ENCODE assay signal across 31 cellular contexts in the genomic region with DNA sequence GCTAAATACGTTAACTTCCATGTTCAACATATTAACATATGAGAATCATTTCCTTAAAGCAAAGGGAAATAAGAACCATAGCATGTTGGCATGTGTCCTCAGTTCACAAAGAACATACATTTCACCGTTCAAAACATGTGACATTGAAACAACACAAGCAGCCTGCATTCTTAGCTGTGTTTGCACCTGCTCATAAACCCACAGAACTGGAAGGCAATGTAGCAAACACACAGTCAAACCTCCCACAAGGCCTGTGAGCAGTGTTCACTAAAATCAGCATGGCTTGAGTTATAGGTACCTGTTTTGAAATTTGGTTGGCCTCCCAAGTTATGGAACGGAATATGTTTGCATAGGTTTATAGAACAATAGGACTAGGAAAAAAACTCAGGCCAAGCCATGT.
"Had no signal": no experiment of that assay in that cellular context is flagged by ENCODE, and none has a peak within 500 bp of the region (broad histone marks: within the 10 kb centered on the region; RNA-seq: fewer than 3 reads in every experiment).

No MANE protein-coding gene starts in this region.

- H3K36me3 ChIP-seq: adrenal gland, brain microvascular endothelial cell, breast epithelium had no signal

- H3K4me3 ChIP-seq: adrenal gland, body of pancreas, breast epithelium had no signal

- H3K9me3 ChIP-seq: adrenal gland, body of pancreas, breast epithelium had no signal

- DNase-seq: activated B cell treated with CpG ODN at 0.5 μM for 24 hours; activated CD4-positive, alpha-beta memory T cell treated with anti-CD3 and anti-CD28 coated beads for 36 hours; activated CD4-positive, alpha-beta T cell treated with anti-CD3 and anti-CD28 coated beads for 4 hours; activated CD4-positive, alpha-beta T cell treated with anti-CD3 and anti-CD28 coated beads, Interleukin-2, amount 10 ng/mL, durations not matched to agents 24 days and 14 days; activated CD4-positive, alpha-beta T cell treated with anti-CD3 and anti-CD28 coated beads, Interleukin-2, amount 50 U/mL, for 1 hour; activated CD4-positive, alpha-beta T cell treated with anti-CD3 and anti-CD28 coated beads, Interleukin-2, amount 50 U/mL, for 4 hours; activated CD4-positive, CD25-positive, alpha-beta regulatory T cell treated with anti-CD3 and anti-CD28 coated beads, Interleukin-2, amount 50 U/mL, for 72 hours; activated CD8-positive, alpha-beta memory T cell treated with anti-CD3 and anti-CD28 coated beads, Interleukin-2, amount 50 U/mL, for 4 hours; activated CD8-positive, alpha-beta T cell treated with anti-CD3 and anti-CD28 coated beads for 36 hours; activated effector memory CD4-positive, alpha-beta T cell treated with anti-CD3 and anti-CD28 coated beads, Interleukin-2, amount 50 U/mL, for 16 hours; activated gamma-delta T cell treated with Interleukin-2 at 50 U/mL for 16 hours; activated naive CD4-positive, alpha-beta T cell; activated naive CD4-positive, alpha-beta T cell treated with anti-CD3 and anti-CD28 coated beads for 36 hours; activated naive CD4-positive, alpha-beta T cell treated with anti-CD3 and anti-CD28 coated beads, Interleukin-2, amount 50 U/mL, for 16 hours; activated naive CD8-positive, alpha-beta T cell treated with anti-CD3 and anti-CD28 coated beads for 36 hours; activated T-cell treated with anti-CD3 and anti-CD28 coated beads for 4 hours; activated T-cell treated with anti-CD3 and anti-CD28 coated beads, Interleukin-2, amount 50 U/mL, for 1 hour; activated T-cell treated with anti-CD3 and anti-CD28 coated beads, Interleukin-2, amount 50 U/mL, for 4 hours; activated T-cell treated with anti-CD3 and anti-CD28 coated beads, Interleukin-2, amount 50 U/mL, for 72 hours; adrenal gland; amniotic stem cell; aorta; body of pancreas; brain microvascular endothelial cell; central memory CD4-positive, alpha-beta T cell; T-helper 2 cell; T-helper 9 cell had no signal

- H3K27ac ChIP-seq: adrenal gland, body of pancreas, brain microvascular endothelial cell, breast epithelium, VCaP had no signal

- H3K27me3 ChIP-seq: adrenal gland, body of pancreas, brain microvascular endothelial cell, breast epithelium had no signal

- ATAC-seq: activated CD8-positive, alpha-beta T cell treated with anti-CD3 and anti-CD28 coated beads for 36 hours; activated naive CD4-positive, alpha-beta T cell treated with anti-CD3 and anti-CD28 coated beads, Interleukin-2, amount 50 U/mL, for 72 hours; activated T-cell treated with anti-CD3 and anti-CD28 coated beads, Interleukin-2, amount 50 U/mL, for 4 hours; activated T-cell treated with anti-CD3 and anti-CD28 coated beads, Interleukin-2, amount 50 U/mL, for 72 hours; activated T-helper 17 cell treated with anti-CD3 and anti-CD28 coated beads, Interleukin-2, amount 50 U/mL, for 72 hours; body of pancreas had no signal

- H3K4me1 ChIP-seq: adrenal gland, body of pancreas, breast epithelium had no signal
